ENCODE assay signal across 9 cellular contexts in genomic region chr13:48595330-48596127, GRCh38. TPM values are rescaled to one million over a fixed set of nuclear protein-coding genes. Genes with fewer than 3 reads are reported as not detected.
DNase-seq lines count a peak whose midpoint lies in the region; ATAC-seq, FAIRE-seq and TF ChIP-seq lines count a peak whose summit lies in the region.
"Had no signal": no experiment of that assay in that cellular context is flagged by ENCODE, and none has a peak within 500 bp of the region (broad histone marks: within the 10 kb centered on the region; RNA-seq: fewer than 3 reads in every experiment).

No MANE protein-coding gene starts in this region.

- H3K4me1 ChIP-seq in HUES6 (ENCODE audit: control insufficient read depth, insufficient read depth, low read length) = peaks cover 40% of the 10 kb centered on the region
- no peaks in the 10 kb centered on the region for H3K4me1 ChIP-seq in keratinocyte (ENCODE audit: control insufficient read depth, extremely low read depth, insufficient read depth, low read length)

- dilution Hi-C loops in keratinocyte (cut with MboI; ENCODE audit: extremely low pct_ligation_motif_present, low sequenced_read_pairs) = loop anchor here (10.0 kb wide), 1 partner anchor 159 kb away; no protein-coding TSS in a partner anchor

- H3K9me3 Mint-ChIP-seq in CD14-positive monocyte (peaks cover 0 to 8% (median 3%) of the 10 kb centered on the region in 7 donors), MCF 10A (ENCODE audit: unreplicated experiment) (no peaks in the 10 kb centered on the region)

- no peaks in the 10 kb centered on the region for H3K36me3 Mint-ChIP-seq in CD14-positive monocyte
- no peaks in the 10 kb centered on the region for H3K36me3 Mint-ChIP-seq in MCF 10A (ENCODE audit: insufficient read depth, unreplicated experiment)

- no peaks in the 10 kb centered on the region for H3K79me2 ChIP-seq in keratinocyte (ENCODE audit: control insufficient read depth, insufficient read depth, low read length)

- H3K9ac ChIP-seq in HUES6 (ENCODE audit: low read length) (peak overlapping the region; percentile 54), keratinocyte (ENCODE audit: control insufficient read depth, extremely low read depth, insufficient read depth, low read length) (no peak overlapping the region)

- CTCF ChIA-PET in MCF 10A (lab: Yijun Ruan, JAX) = interaction anchor here (0.6 to 7.7 kb wide), 12 partner anchors 13 to 281 kb away, joined by 3 to 169 read pairs (median 4); no protein-coding TSS in a partner anchor

- H3K27me3 ChIP-seq in HUES6 (ENCODE audit: control insufficient read depth, insufficient read depth, low read length) = no peaks in the 10 kb centered on the region
- H3K27me3 ChIP-seq in keratinocyte (ENCODE audit: control insufficient read depth, extremely low read depth, insufficient read depth, low read length) = no peaks in the 10 kb centered on the region

- no peak overlapping the region for H3K4me2 ChIP-seq in keratinocyte (ENCODE audit: control insufficient read depth, extremely low read depth, insufficient read depth, low read depth, low read length)

- H3K9me1 ChIP-seq in keratinocyte (ENCODE audit: control insufficient read depth, extremely low read depth, insufficient read depth, low read length) = no peaks in the 10 kb centered on the region

- BruUV-seq in MCF 10A (replicated peaks; lab: Mats Ljungman, UMichigan) = no TSS peak

- H3K27ac Mint-ChIP-seq in CD14-positive monocyte = peak overlapping the region in 1 of 7 donors; percentile 32
- H3K27ac Mint-ChIP-seq in MCF 10A (ENCODE audit: low read depth, unreplicated experiment) = no peak overlapping the region

- intact Hi-C loops in CD14-positive monocyte (cut with micrococcal nuclease) (loop anchor here (1.0 kb wide), 1 partner anchor 174 kb away; no protein-coding TSS in a partner anchor), MCF 10A (cut with micrococcal nuclease) (loop anchor here (1.0 to 5.0 kb wide), 3 partner anchors 152 to 686 kb away; no protein-coding TSS in a partner anchor)

- H3K4me3 ChIP-seq in HUES6 (ENCODE audit: low read depth, low read length) (no peak overlapping the region), keratinocyte (ENCODE audit: control insufficient read depth in 2 of 3, extremely low read depth in 1 of 3, insufficient read depth in 2 of 3, low read depth in 1 of 3, low read length in 3 of 3) (no peak overlapping the region)
- H3K4me3 ChIP-seq: SK-N-MC had no signal

- FAIRE-seq in keratinocyte (lab: Jason Lieb, UNC) = peak; percentile 70

- POLR2A ChIA-PET in MCF 10A (lab: Yijun Ruan, JAX) = interaction anchor here (0.6 to 1.3 kb wide), 2 partner anchors 174 to 475 kb away, joined by 3 read pairs; no protein-coding TSS in a partner anchor

- TF ChIP-seq CTCF in CD14-positive monocyte (IDR thresholded peaks at IDR 0.05) (peak; percentile 76), MCF 10A (IDR thresholded peaks at IDR 0.05; ENCODE audit: unreplicated experiment) (peak; percentile 66), keratinocyte (optimal IDR thresholded peaks at IDR 0.05 in 1 of 3, IDR thresholded peaks at IDR 0.05 in 1 of 3, conservative IDR thresholded peaks at IDR 0.05 in 1 of 3; ENCODE audit: extremely low read depth in 1 of 3, insufficient read depth in 2 of 3, low read length in 3 of 3) (peak; percentile 72 to 78 (median 76))

- no peaks in the 10 kb centered on the region for H3K36me3 ChIP-seq in HUES6 (ENCODE audit: control insufficient read depth, insufficient read depth, low read length)
- no peaks in the 10 kb centered on the region for H3K36me3 ChIP-seq in keratinocyte (ENCODE audit: control insufficient read depth in 2 of 2, extremely low read depth in 1 of 2, insufficient read depth in 2 of 2, low read length in 2 of 2)

- no peaks in the 10 kb centered on the region for H4K20me1 ChIP-seq in keratinocyte (ENCODE audit: control insufficient read depth, extremely low read depth, insufficient read depth, low read length)

- H3K27ac ChIP-seq in HUES6 (ENCODE audit: low read depth, low read length) (peak overlapping the region; percentile 51; the same call in 1 of the 2 replicates), keratinocyte (ENCODE audit: control insufficient read depth, insufficient read depth, low read length) (no peak overlapping the region)
- H3K27ac ChIP-seq: SK-N-MC had no signal

- H3K4me3 Mint-ChIP-seq in CD14-positive monocyte (no peak overlapping the region), MCF 10A (ENCODE audit: unreplicated experiment) (no peak overlapping the region)

- H3K4me1 Mint-ChIP-seq in CD14-positive monocyte (peaks cover 17% of the 10 kb centered on the region), MCF 10A (ENCODE audit: insufficient read depth, unreplicated experiment) (peaks cover under 1% of the 10 kb centered on the region)

- H3K27me3 Mint-ChIP-seq in CD14-positive monocyte (ENCODE audit: low read depth in 3 of 3) = no peaks in the 10 kb centered on the region
- H3K27me3 Mint-ChIP-seq in MCF 10A (ENCODE audit: insufficient read depth, unreplicated experiment) = no peaks in the 10 kb centered on the region

- peak; percentile 75 for DNase-seq in CD14-positive monocyte (ENCODE audit: low spot score)
- peak; percentile 11 to 64 (median 39) for DNase-seq in T-helper 1 cell
- DNase-seq in MCF 10A (ENCODE audit: unreplicated experiment) = peak; percentile 70
- no peak for DNase-seq in keratinocyte (ENCODE audit: low read depth, low spot score)
- peak; percentile 39 for DNase-seq in stimulated activated CD4-positive, alpha-beta T cell treated with anti-CD3 and anti-CD28 coated beads, Interleukin-4, amount 100 ng/mL, for 1 hour

- no peak overlapping the region for H2AFZ ChIP-seq in keratinocyte (ENCODE audit: control insufficient read depth, low read length)

- H3K9me3 ChIP-seq in HUES6 (ENCODE audit: control insufficient read depth, insufficient read depth, low read depth, low read length) (peaks cover 23% of the 10 kb centered on the region), keratinocyte (ENCODE audit: control insufficient read depth, low read depth, low read length) (no peaks in the 10 kb centered on the region)

- ATAC-seq in GM18907 (IDR thresholded peaks at IDR 0.05; ENCODE audit: unreplicated experiment) (peak; percentile 61), GM21423 (IDR thresholded peaks at IDR 0.05; ENCODE audit: unreplicated experiment) (no peak)

RNA-seq across cellular contexts. Expression of gene CYSLTR2, which starts 58.2 kb away (rescaled TPM):
- polyA plus RNA-seq in CD14-positive monocyte (1 to 10 TPM; 1.9 to 4.1 TPM), keratinocyte (not detected in 3 replicates)
- not detected in 2 replicates for total RNA-seq in MCF 10A (2022)
- 0.05 TPM for polyA plus RNA-seq in keratinocyte (2011; ENCODE audit: low read depth)
- polyA plus RNA-seq in keratinocyte (2011; cell fraction: cytosol; rRNA removed) = not detected in 2 replicates
- not detected in 2 replicates for polyA plus RNA-seq in keratinocyte (2011; cell fraction: nucleus; rRNA removed)
- not detected in 2 replicates for polyA plus RNA-seq in keratinocyte (2012; ENCODE audit: low replicate concordance)
- not detected in 3 replicates for polyA minus RNA-seq in keratinocyte
- not detected for polyA minus RNA-seq in keratinocyte (2011; cell fraction: cytosol; rRNA and poly(A)+ RNA removed)
- polyA minus RNA-seq in keratinocyte (2011; cell fraction: nucleus; rRNA and poly(A)+ RNA removed) = not detected in 2 replicates
